In genomic region chr5:7876867-7877266, GRCh38 we compare ENCODE assay signal across 11 cellular contexts. TPM values are rescaled to one million over a fixed set of nuclear protein-coding genes. Genes with fewer than 3 reads are reported as not detected.
A peak's percentile ranks its signal among the peaks of the same experiment; 100 is the strongest.
DNase-seq lines count a peak whose midpoint lies in the region; ATAC-seq, FAIRE-seq and TF ChIP-seq lines count a peak whose summit lies in the region.
"Had no signal": no experiment of that assay in that cellular context is flagged by ENCODE, and none has a peak within 500 bp of the region (broad histone marks: within the 10 kb centered on the region; RNA-seq: fewer than 3 reads in every experiment).

No MANE protein-coding gene starts in this region.

- no peak for TF ChIP-seq EP300 in A549 (IDR thresholded peaks at IDR 0.05)
- no peak for TF ChIP-seq EP300 in stomach (IDR thresholded peaks at IDR 0.05)

- H3K4me3 ChIP-seq in A549, result no peak overlapping the region
- no peak overlapping the region for H3K4me3 ChIP-seq in stomach
- H3K4me3 ChIP-seq: K562 had no signal

- H3K27ac ChIP-seq in A549 (peak overlapping the region in 1 of 2 experiments; percentile 64; a peak in 4 of 6 replicates), stomach (no peak overlapping the region)

- H3K27me3 ChIP-seq in stomach, result no peaks in the 10 kb centered on the region

- 25% methylated on average over 3 of the region's 3 CpGs for WGBS in A549 (ENCODE audit: missing lambda C conversion rate)
- 78 to 88% (median 83%) methylated on average over 3 of the region's 3 CpGs for WGBS in stomach, 5 donors

- DNase-seq in A549 (ENCODE audit: low read depth in 1 of 2, low spot score in 1 of 2), result no peak
- DNase-seq in amniotic epithelial cell (ENCODE audit: low read depth), result peak; percentile 71
- no peak for DNase-seq in DMS153 treated with DMSO at 0.1 percent for 48 hours (lab: John Stamatoyannopoulos, UW; ENCODE audit: unreplicated experiment)
- no peak for DNase-seq in NCI-H1105 treated with DMSO at 0.1 percent for 48 hours (lab: John Stamatoyannopoulos, UW)
- no peak for DNase-seq in DMS 273 (lab: John Stamatoyannopoulos, UW; ENCODE audit: unreplicated experiment)
- DNase-seq in stomach, result no peak
- DNase-seq: activated CD4-positive, alpha-beta T cell treated with anti-CD3 and anti-CD28 coated beads for 4 hours; hippocampal formation had no signal

- intact Hi-C loops in stomach (cut with DNase I; ENCODE audit: low total_unique reads), result no loop called here

- TF ChIP-seq CTCF in A549 (IDR thresholded peaks at IDR 0.05) (no peak), stomach (IDR thresholded peaks at IDR 0.05) (no peak)

- TF ChIP-seq POLR2A in A549 (IDR thresholded peaks at IDR 0.05; ENCODE audit: low read length) (no peak), stomach (IDR thresholded peaks at IDR 0.05) (no peak)

- H3K36me3 ChIP-seq in stomach, result peaks cover 27 to 83% (median 67%) of the 10 kb centered on the region in 4 donors

- CTCF ChIA-PET in A549 (lab: Yijun Ruan, JAX), result interaction anchor here (0.8 to 3.6 kb wide), 2 partner anchors 10 to 131 kb away, joined by 3 to 19 read pairs; no protein-coding TSS in a partner anchor

- peak overlapping the region; percentile 91 for H3K4me2 ChIP-seq in A549

- POLR2A ChIA-PET in A549 (lab: Yijun Ruan, JAX), result no interaction called here

- no peak for TF ChIP-seq RAD21 in A549 (conservative IDR thresholded peaks at IDR 0.05 in 1 of 2, IDR thresholded peaks at IDR 0.05 in 1 of 2)

- no peaks in the 10 kb centered on the region for H3K9me3 ChIP-seq in A549
- no peaks in the 10 kb centered on the region for H3K9me3 ChIP-seq in stomach

- FAIRE-seq in A549 (lab: Jason Lieb, UNC), result no peak
- FAIRE-seq: K562 had no signal

- ATAC-seq in A549, result no peak
- ATAC-seq in GM18873 (IDR thresholded peaks at IDR 0.05; ENCODE audit: low FRiP score, unreplicated experiment), result peak; percentile 37
- peak; percentile 58 for ATAC-seq in HG03175 (IDR thresholded peaks at IDR 0.05; ENCODE audit: unreplicated experiment)
- ATAC-seq: K562 had no signal

- H3K4me1 ChIP-seq in A549 (peaks cover 48% of the 10 kb centered on the region), stomach (peaks cover 12 to 40% (median 24%) of the 10 kb centered on the region in 4 donors)

TF ChIP-seq in A549, 52 proteins besides CTCF, POLR2A, EP300 and RAD21:
- TF ChIP-seq CBX2 (IDR thresholded peaks at IDR 0.05; ENCODE audit: borderline replicate concordance, low read depth) (no peak), FOSL2 (IDR thresholded peaks at IDR 0.05) (no peak), FOSL2 (CRISPR knock-in tag; IDR thresholded peaks at IDR 0.05) (peak; percentile 26; the same call in 1 of the 2 replicates)

RNA-seq across cellular contexts. Expression of gene MTRR, which starts 7.9 kb away (rescaled TPM):
- polyA plus RNA-seq in A549 (2011; rRNA removed) (86.3 and 110 TPM in 2 replicates), A549 (2017; fragmentation: RNase III; extraction: RNeasy Plus Mini Kit Qiagen cat#74134 plus additional on column Dnase treatment) (40.0 to 47.5 TPM (median 44.1 TPM) in 3 replicates), stomach (10 to 100 TPM in 2 of 3 donors, 1 to 10 TPM in 1; 9.7 to 21.8 (median 15.1) TPM)
- polyA plus RNA-seq in A549 (2012; cell fraction: cytosol; rRNA removed), result 36.4 and 42.8 TPM in 2 replicates
- polyA plus RNA-seq in A549 (2012; cell fraction: nucleus; rRNA removed), result 29.7 and 44.5 TPM in 2 replicates
- 116 and 140 TPM in 2 replicates for polyA minus RNA-seq in A549 (2011; rRNA and poly(A)+ RNA removed)
- 10 to 100 TPM; 11.0 to 53.9 (median 51.3) TPM for total RNA-seq in stomach

RNA-seq across cellular contexts. Expression of gene FASTKD3, which starts 8.0 kb away (rescaled TPM):
- polyA plus RNA-seq in A549 (2011; rRNA removed) (17.2 and 24.8 TPM in 2 replicates), A549 (2017; fragmentation: RNase III; extraction: RNeasy Plus Mini Kit Qiagen cat#74134 plus additional on column Dnase treatment) (19.5 to 20.4 TPM (median 19.5 TPM) in 3 replicates), stomach (10 to 100 TPM in 1 of 3 donors, 1 to 10 TPM in 2; 8.7 to 11.9 (median 9.9) TPM)
- polyA plus RNA-seq in A549 (2012; cell fraction: cytosol; rRNA removed), result 6.9 and 7.3 TPM in 2 replicates
- polyA plus RNA-seq in A549 (2012; cell fraction: nucleus; rRNA removed), result 4.2 and 5.5 TPM in 2 replicates
- 6.8 and 7.7 TPM in 2 replicates for polyA minus RNA-seq in A549 (2011; rRNA and poly(A)+ RNA removed)
- total RNA-seq in stomach, result 10 to 100 TPM in 2 of 5 donors, 1 to 10 TPM in 1, under 1 TPM in 1, not detected in 1; 0.58 to 13.0 (median 7.2) TPM

RNA-seq across cellular contexts. Expression of gene CFAP90, which starts 25.9 kb away (rescaled TPM):
- 0.25 and 0.36 TPM in 2 replicates for polyA plus RNA-seq in A549 (2011; rRNA removed)
- 0.21 and 0.41 TPM in 2 replicates for polyA plus RNA-seq in A549 (2012; cell fraction: cytosol; rRNA removed)
- 0.16 and 0.29 TPM in 2 replicates for polyA plus RNA-seq in A549 (2012; cell fraction: nucleus; rRNA removed)
- 0.17 to 0.28 TPM (median 0.28 TPM) in 3 replicates for polyA plus RNA-seq in A549 (2017; fragmentation: RNase III; extraction: RNeasy Plus Mini Kit Qiagen cat#74134 plus additional on column Dnase treatment)
- 0.33 TPM in 1 of 2 replicates, not detected in the other for polyA minus RNA-seq in A549 (2011; rRNA and poly(A)+ RNA removed)
- under 1 TPM in 1 of 5 donors, not detected in 4; 0.55 TPM for total RNA-seq in stomach
- 1 to 10 TPM in 2 of 3 donors, under 1 TPM in 1; 0.81 to 1.3 (median 1.2) TPM for polyA plus RNA-seq in stomach
- total RNA-seq: K562 had no signal
- polyA plus RNA-seq: K562 had no signal

Comparison
In these comparisons a context has a peak if more than half of its experiments do, and no peak if none do; other contexts are left out.
1. ATAC-seq: peak in GM18873 (single experiment) and HG03175 (single experiment); none in A549 (0 of 2).